ENCODE assay signal across 25 cellular contexts in the genomic region with DNA sequence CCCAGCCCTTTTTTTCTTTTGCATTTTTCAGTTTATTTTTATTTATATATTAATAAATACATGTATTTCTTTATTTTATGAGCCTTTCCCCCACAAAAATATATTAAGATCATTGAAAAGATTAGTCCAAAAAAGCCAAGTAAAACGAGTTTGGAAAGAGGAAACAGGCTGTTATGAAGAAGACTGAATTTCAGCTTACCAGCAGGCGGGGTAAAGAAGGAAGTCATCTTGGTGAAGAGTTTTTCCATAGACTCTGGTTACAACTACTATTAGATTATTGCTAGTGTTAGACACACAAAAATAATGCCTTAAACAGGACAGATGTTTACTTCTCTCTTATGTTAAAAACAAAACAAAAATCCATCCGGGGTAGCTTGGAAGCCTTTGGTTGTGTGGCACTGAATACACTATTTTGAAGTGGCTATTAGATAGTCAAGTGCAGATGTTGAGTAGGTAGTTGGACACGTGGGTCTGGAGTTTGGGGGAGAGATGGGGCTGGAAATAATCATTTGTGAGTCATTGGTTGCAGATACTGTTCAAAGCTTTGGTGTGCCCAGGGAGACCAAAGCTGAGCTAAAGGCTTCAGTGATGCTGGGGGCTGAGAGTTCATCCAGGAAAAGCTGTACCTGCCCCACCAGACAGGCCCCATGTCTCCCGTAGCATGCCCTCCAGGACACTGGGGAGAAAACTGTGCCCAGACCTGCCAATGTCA. TPM values are rescaled to one million over a fixed set of nuclear protein-coding genes. Genes with fewer than 3 reads are reported as not detected.
DNase-seq lines count a peak whose midpoint lies in the region; ATAC-seq and TF ChIP-seq lines count a peak whose summit lies in the region.
"Had no signal": no experiment of that assay in that cellular context is flagged by ENCODE, and none has a peak within 500 bp of the region (broad histone marks: within the 10 kb centered on the region; RNA-seq: fewer than 3 reads in every experiment).

No MANE protein-coding gene starts in this region.

- H4K8ac ChIP-seq in mesenchymal stem cell (ENCODE audit: low read length) = peak overlapping the region; percentile 63

- H2AFZ ChIP-seq in mesenchymal stem cell (ENCODE audit: low read depth, low read length) = no peak overlapping the region

- H4K91ac ChIP-seq in mesenchymal stem cell (ENCODE audit: low read length) = peak overlapping the region; percentile 36

- H2BK12ac ChIP-seq in mesenchymal stem cell (ENCODE audit: low read length in 2 of 2) = no peak overlapping the region

- ATAC-seq in GM21447 (IDR thresholded peaks at IDR 0.05; ENCODE audit: unreplicated experiment) = no peak
- ATAC-seq: naive thymus-derived CD8-positive, alpha-beta T cell; T-cell; WTC11 had no signal

- H3K9ac ChIP-seq in mesenchymal stem cell (ENCODE audit: low read length) = no peak overlapping the region

- no peaks in the 10 kb centered on the region for H3K9me3 ChIP-seq in mesenchymal stem cell (ENCODE audit: control insufficient read depth, low read length)
- no peaks in the 10 kb centered on the region for H3K9me3 ChIP-seq in esophagus squamous epithelium
- H3K9me3 ChIP-seq: stomach had no signal

- no peak overlapping the region for H3K18ac ChIP-seq in mesenchymal stem cell (ENCODE audit: low read depth in 1 of 2, low read length in 2 of 2)

- H3K79me1 ChIP-seq in mesenchymal stem cell (replicated peaks; ENCODE audit: low read length, poor library complexity, severe bottlenecking) = peaks cover 15% of the 10 kb centered on the region

- no peak overlapping the region for H3K4me2 ChIP-seq in mesenchymal stem cell (ENCODE audit: low read length, poor library complexity, severe bottlenecking)

- H2BK15ac ChIP-seq in mesenchymal stem cell (ENCODE audit: low read depth, poor library complexity, severe bottlenecking) = no peak overlapping the region

- TF ChIP-seq POLR2A in esophagus squamous epithelium (IDR thresholded peaks at IDR 0.05) = no peak

- H2BK5ac ChIP-seq in mesenchymal stem cell (ENCODE audit: low read depth, low read length, poor library complexity, severe bottlenecking) = no peak overlapping the region

- intact Hi-C loops in esophagus squamous epithelium (cut with DNase I) = no loop called here

- H2AK5ac ChIP-seq in mesenchymal stem cell (ENCODE audit: low read length, severe bottlenecking) = no peak overlapping the region

- no peak overlapping the region for H3K14ac ChIP-seq in mesenchymal stem cell (ENCODE audit: low read length in 2 of 2)

- no peak overlapping the region for H3K4me3 ChIP-seq in mesenchymal stem cell (ENCODE audit: insufficient read depth in 1 of 2, low read depth in 1 of 2, low read length in 2 of 2)
- no peak overlapping the region for H3K4me3 ChIP-seq in esophagus squamous epithelium
- H3K4me3 ChIP-seq: dorsolateral prefrontal cortex, skin epidermis, stomach had no signal

- peaks cover 0 to 73% of the 10 kb centered on the region in 2 experiments for H3K36me3 ChIP-seq in mesenchymal stem cell (ENCODE audit: control insufficient read depth in 1 of 2, insufficient read depth in 2 of 2, low read depth in 1 of 2, low read length in 2 of 2)
- H3K36me3 ChIP-seq in esophagus squamous epithelium = peaks cover 0 to 80% (median 2%) of the 10 kb centered on the region in 3 donors

- TF ChIP-seq CTCF in esophagus squamous epithelium (IDR thresholded peaks at IDR 0.05) = no peak

- DNase-seq in NCI-H1092 treated with DMSO at 0.1 percent for 48 hours (lab: John Stamatoyannopoulos, UW) = peak; percentile 22
- DNase-seq in NCI-H1092 (lab: John Stamatoyannopoulos, UW) = no peak
- peak; percentile 62 for DNase-seq in MV-4-11 (lab: John Stamatoyannopoulos, UW)
- peak; percentile 77 for DNase-seq in SIG-M5 treated with dmso at 0.1 percent for 504 hours (lab: John Stamatoyannopoulos, UW; ENCODE audit: unreplicated experiment)
- DNase-seq in mesenchymal stem cell = no peak
- DNase-seq in esophagus squamous epithelium (lab: John Stamatoyannopoulos, UW) = no peak
- no peak for DNase-seq in NCI-H774 (lab: John Stamatoyannopoulos, UW)
- DNase-seq: 8988T; activated CD4-positive, alpha-beta T cell treated with anti-CD3 and anti-CD28 coated beads, Interleukin-2, amount 50 U/mL, for 48 hours; activated T-cell treated with anti-CD3 and anti-CD28 coated beads for 4 hours; C1 segment of cervical spinal cord; central memory CD4-positive, alpha-beta T cell; DMS53; dorsolateral prefrontal cortex; mesendoderm; MM.1S; naive thymus-derived CD8-positive, alpha-beta T cell; NCI-H748 treated with DMSO at 0.1 percent for 48 hours; stomach; T-cell had no signal

- H3K27ac ChIP-seq in mesenchymal stem cell (ENCODE audit: low read length, poor library complexity, severe bottlenecking) (no peak overlapping the region), esophagus squamous epithelium (no peak overlapping the region)
- H3K27ac ChIP-seq: dorsolateral prefrontal cortex, epithelial cell of prostate, HL-60, skin epidermis, stomach had no signal

- H3K23ac ChIP-seq in mesenchymal stem cell (ENCODE audit: low read length in 2 of 2) = no peak overlapping the region

- 64% methylated on average over 3 of the region's 5 CpGs for WGBS in mesenchymal stem cell
- 56 to 69% methylated on average over 5 of the region's 5 CpGs for WGBS in esophagus squamous epithelium, 2 donors

- H2BK120ac ChIP-seq in mesenchymal stem cell (ENCODE audit: low read depth, low read length) = no peak overlapping the region

- H3K4ac ChIP-seq in mesenchymal stem cell (ENCODE audit: low read depth in 1 of 2, low read length in 2 of 2) = peak overlapping the region in 1 of 2 experiments; percentile 54

- H3K4me1 ChIP-seq in mesenchymal stem cell (ENCODE audit: control insufficient read depth, insufficient read depth, low read depth, low read length) = peaks cover 34% of the 10 kb centered on the region
- peaks cover 4 to 33% (median 14%) of the 10 kb centered on the region in 3 donors for H3K4me1 ChIP-seq in esophagus squamous epithelium

- no peaks in the 10 kb centered on the region for H3K27me3 ChIP-seq in mesenchymal stem cell (ENCODE audit: control insufficient read depth in 1 of 2, insufficient read depth in 1 of 2, low read length in 2 of 2)
- peaks cover 0 to 66% (median 0%) of the 10 kb centered on the region in 4 donors for H3K27me3 ChIP-seq in esophagus squamous epithelium

RNA-seq across cellular contexts. Expression of a gene that starts 8.7 kb away (rescaled TPM):
- 0.03 TPM for polyA plus RNA-seq in mesenchymal stem cell (2013, experiment 1 of 2)
- polyA plus RNA-seq in mesenchymal stem cell (2013, experiment 2 of 2) = 0.05 TPM
- total RNA-seq in esophagus squamous epithelium = not detected
- total RNA-seq: naive thymus-derived CD8-positive, alpha-beta T cell; T-cell had no signal
- polyA plus RNA-seq: naive thymus-derived CD8-positive, alpha-beta T cell had no signal

RNA-seq across cellular contexts. Expression of a gene that starts 18.2 kb away (rescaled TPM):
- 20.5 TPM for polyA plus RNA-seq in mesenchymal stem cell (2013, experiment 1 of 2)
- polyA plus RNA-seq in mesenchymal stem cell (2013, experiment 2 of 2) = 20.1 TPM
- 1 to 10 TPM; 1.1 to 4.6 (median 2.7) TPM for total RNA-seq in esophagus squamous epithelium
- polyA plus RNA-seq: naive thymus-derived CD8-positive, alpha-beta T cell had no signal

RNA-seq across cellular contexts. Expression of a gene that starts 51.1 kb away (rescaled TPM):
- not detected for polyA plus RNA-seq in mesenchymal stem cell (2013, experiment 1 of 2)
- polyA plus RNA-seq in mesenchymal stem cell (2013, experiment 2 of 2) = not detected
- total RNA-seq in esophagus squamous epithelium = under 1 TPM in 2 of 4 donors, not detected in 2; 0.09 to 0.57 TPM
- total RNA-seq: naive thymus-derived CD8-positive, alpha-beta T cell had no signal

RNA-seq across cellular contexts. Expression of a gene that starts 52.8 kb away (rescaled TPM):
- not detected for polyA plus RNA-seq in mesenchymal stem cell (2013, experiment 1 of 2)
- polyA plus RNA-seq in mesenchymal stem cell (2013, experiment 2 of 2) = not detected
- total RNA-seq in esophagus squamous epithelium = not detected
- total RNA-seq: naive thymus-derived CD8-positive, alpha-beta T cell had no signal
- polyA plus RNA-seq: naive thymus-derived CD8-positive, alpha-beta T cell had no signal

Comparison
In these comparisons a context has a peak if more than half of its experiments do, and no peak if none do; other contexts are left out.
1. DNase-seq: peak in NCI-H1092 treated with DMSO at 0.1 percent for 48 hours (single experiment), MV-4-11 (single experiment) and SIG-M5 treated with dmso at 0.1 percent for 504 hours (single experiment); none in NCI-H1092 (single experiment), mesenchymal stem cell (single experiment), esophagus squamous epithelium (single experiment) and NCI-H774 (single experiment).